Comparison of ENCODE assay signal across 24 cellular contexts in the genomic region with DNA sequence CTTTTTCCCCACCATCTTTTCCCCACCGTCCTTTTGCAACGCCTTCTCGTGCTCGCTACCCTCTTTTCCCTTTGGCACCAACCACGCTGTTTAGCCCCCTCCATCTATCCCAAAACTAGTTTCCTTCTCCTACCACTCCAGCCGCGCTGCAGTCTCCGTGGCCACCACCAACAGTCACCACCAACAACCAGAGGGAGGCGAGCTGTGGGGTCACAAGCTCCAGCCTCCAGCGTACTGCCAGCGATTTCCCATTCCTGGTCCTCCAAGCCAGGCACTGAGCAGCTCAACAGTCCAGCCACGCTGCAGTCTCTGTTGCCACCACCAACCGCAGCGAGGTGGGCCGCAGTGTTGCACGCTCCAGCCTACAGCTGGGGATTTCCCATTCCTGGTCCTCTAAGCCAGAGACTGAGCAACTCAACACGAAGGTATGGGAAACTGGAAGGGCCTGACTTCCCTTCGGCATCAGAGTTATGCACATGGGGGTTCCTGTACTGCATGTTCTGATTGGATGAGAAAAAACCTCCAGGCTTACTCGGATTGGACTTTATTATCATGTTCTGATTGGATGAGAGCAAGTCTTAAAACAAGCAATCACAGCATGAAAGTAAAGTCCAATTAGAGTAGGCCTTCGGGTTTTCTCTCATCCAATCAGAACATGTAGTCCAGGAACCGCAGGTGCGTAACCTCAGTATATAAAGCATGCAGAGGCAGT. TPM values are rescaled to one million over a fixed set of nuclear protein-coding genes. Genes with fewer than 3 reads are reported as not detected.
A peak's percentile ranks its signal among the peaks of the same experiment; 100 is the strongest.
DNase-seq lines count a peak whose midpoint lies in the region; ATAC-seq, FAIRE-seq and TF ChIP-seq lines count a peak whose summit lies in the region.
"Had no signal": no experiment of that assay in that cellular context is flagged by ENCODE, and none has a peak within 500 bp of the region (broad histone marks: within the 10 kb centered on the region; RNA-seq: fewer than 3 reads in every experiment).

No MANE protein-coding gene starts in this region.

- no peaks in the 10 kb centered on the region for H3K4me1 Mint-ChIP-seq in WTC11
- H3K4me1 Mint-ChIP-seq: CD8-positive, alpha-beta memory T cell had no signal

- H3K36me3 Mint-ChIP-seq in WTC11, result no peaks in the 10 kb centered on the region
- H3K36me3 Mint-ChIP-seq: CD8-positive, alpha-beta memory T cell had no signal

- no peaks in the 10 kb centered on the region for H3K79me2 ChIP-seq in HepG2 (ENCODE audit: insufficient read depth, low read length)

- POLR2A ChIA-PET in HepG2 (lab: Yijun Ruan, JAX) (no interaction called here), WTC11 (lab: Charles Lee) (no interaction called here)

- no peaks in the 10 kb centered on the region for H3K36me3 ChIP-seq in HepG2 (replicated peaks in 1 of 2; ENCODE audit: control insufficient read depth in 1 of 2, insufficient read depth in 2 of 2, low read length in 2 of 2)
- H3K36me3 ChIP-seq in right lobe of liver, result no peaks in the 10 kb centered on the region
- H3K36me3 ChIP-seq: HAP-1, MG63, SJCRH30 had no signal

- DNase-seq in HepG2 (ENCODE audit: low spot score) (no peak), right lobe of liver (no peak), WTC11 (ENCODE audit: low spot score) (peak; percentile 30), iPS-NIHi7 (ENCODE audit: extremely low spot score) (peak; percentile 41), urothelium cell line (ENCODE audit: low spot score) (peak; percentile 65), foreskin keratinocyte (no peak), NCI-H82 treated with DMSO at 0.1 percent for 48 hours (lab: John Stamatoyannopoulos, UW; ENCODE audit: unreplicated experiment) (no peak)
- DNase-seq: Calu3; CD8-positive, alpha-beta memory T cell; GDM1; MG63; NCI-H1417; NCI-H1930; NCI-H226; NCI-H524; NCI-H82; OCI-M1; SJCRH30 had no signal

- H3K4me2 ChIP-seq in HepG2 (ENCODE audit: low read depth, low read length), result no peak overlapping the region

- ATAC-seq in HepG2 (peak; percentile 68), right lobe of liver (no peak), WTC11 (peak; percentile 93), foreskin keratinocyte (no peak), HG02588 (IDR thresholded peaks at IDR 0.05; ENCODE audit: unreplicated experiment) (no peak)

- TF ChIP-seq EP300 in HepG2 (IDR thresholded peaks at IDR 0.05; ENCODE audit: low read depth in 2 of 2, low read length in 2 of 2), result no peak
- TF ChIP-seq EP300 in HepG2 (CRISPR knock-in tag; IDR thresholded peaks at IDR 0.05; ENCODE audit: borderline replicate concordance), result no peak

- no peaks in the 10 kb centered on the region for H3K27me3 Mint-ChIP-seq in WTC11 (ENCODE audit: low read depth)

- no peak overlapping the region for H2AFZ ChIP-seq in HepG2 (ENCODE audit: low read length)

- no peak for FAIRE-seq in HepG2 (lab: Jason Lieb, UNC)
- peak; percentile 46 for FAIRE-seq in urothelium cell line (lab: Jason Lieb, UNC)
- FAIRE-seq: GM18507, GM19239, RCC 7860 had no signal

- H3K9me3 ChIP-seq in HepG2 (ENCODE audit: low read length), result no peaks in the 10 kb centered on the region
- H3K9me3 ChIP-seq in right lobe of liver, result no peaks in the 10 kb centered on the region
- H3K9me3 ChIP-seq: HAP-1, MG63, SJCRH30 had no signal

- BruUV-seq in HepG2 (replicated peaks; lab: Mats Ljungman, UMichigan), result no TSS peak

- H3K27ac ChIP-seq in HepG2 (ENCODE audit: extremely low read length, insufficient read depth, low read length) (no peak overlapping the region), right lobe of liver (no peak overlapping the region), foreskin keratinocyte (no peak overlapping the region)
- H3K27ac ChIP-seq: C4-2B, SJCRH30 had no signal

- in situ Hi-C loops in HepG2 (cut with HindIII; ENCODE audit: extremely low pct_ligation_motif_present, low pct_unique_long_range_greater_than_20kb), result no loop called here

- H3K9ac ChIP-seq in HepG2 (ENCODE audit: insufficient read depth, low read depth, low read length), result no peak overlapping the region

- H3K4me3 Mint-ChIP-seq in WTC11, result no peak overlapping the region
- H3K4me3 Mint-ChIP-seq: CD8-positive, alpha-beta memory T cell had no signal

- 44% methylated on average over 22 of the region's 22 CpGs for WGBS in HepG2 (ENCODE audit: low lambda C conversion rate)
- WGBS in right lobe of liver (ENCODE audit: insufficient coverage, low coverage, low lambda C conversion rate, missing lambda C conversion rate), result 64% methylated on average over 20 of the region's 22 CpGs

- H4K20me1 ChIP-seq in HepG2 (ENCODE audit: insufficient read depth, low read length), result no peaks in the 10 kb centered on the region

- TF ChIP-seq CTCF in HepG2 (CRISPR knock-in tag; IDR thresholded peaks at IDR 0.05) (no peak), right lobe of liver (IDR thresholded peaks at IDR 0.05) (no peak), WTC11 (IDR thresholded peaks at IDR 0.05) (no peak), foreskin keratinocyte (conservative IDR thresholded peaks at IDR 0.05) (no peak)

- H3K9me3 Mint-ChIP-seq in WTC11, result no peaks in the 10 kb centered on the region
- H3K9me3 Mint-ChIP-seq: CD8-positive, alpha-beta memory T cell had no signal

- CTCF ChIA-PET in HepG2 (lab: Yijun Ruan, JAX; ENCODE audit: low intra/inter-chr PET ratio, low total read pairs) (no interaction called here), WTC11 (lab: Charles Lee) (interaction anchor here (0.6 to 1.6 kb wide), 6 partner anchors 12 to 119 kb away, joined by 3 to 12 read pairs (median 4); partner anchors contain the start of genes IMP4 and SMPD4)

- no peak overlapping the region for H3K27ac Mint-ChIP-seq in WTC11
- H3K27ac Mint-ChIP-seq: CD8-positive, alpha-beta memory T cell had no signal

- TF ChIP-seq POLR2A in HepG2 (IDR thresholded peaks at IDR 0.05; ENCODE audit: insufficient read depth in 1 of 2, low read depth in 2 of 2, low read length in 2 of 2) (no peak), right lobe of liver (IDR thresholded peaks at IDR 0.05) (no peak)

- intact Hi-C loops in HepG2 (cut with micrococcal nuclease; ENCODE audit: unreplicated experiment) (no loop called here), right lobe of liver (cut with DNase I) (no loop called here)

- no peak for TF ChIP-seq RAD21 in HepG2 (CRISPR knock-in tag; IDR thresholded peaks at IDR 0.05)

- H3K4me1 ChIP-seq in HepG2 (ENCODE audit: insufficient read depth, low read length), result no peaks in the 10 kb centered on the region
- no peaks in the 10 kb centered on the region for H3K4me1 ChIP-seq in right lobe of liver
- no peaks in the 10 kb centered on the region for H3K4me1 ChIP-seq in foreskin keratinocyte
- H3K4me1 ChIP-seq: HAP-1, SJCRH30 had no signal

- H3K4me3 ChIP-seq in HepG2 (replicated peaks in 1 of 3; ENCODE audit: insufficient read depth in 1 of 3, low read depth in 2 of 3, low read length in 3 of 3) (no peak overlapping the region), right lobe of liver (no peak overlapping the region)
- H3K4me3 ChIP-seq: HAP-1, MG63, SJCRH30 had no signal

- H3K27me3 ChIP-seq in HepG2 (ENCODE audit: control insufficient read depth in 1 of 2, insufficient read depth in 2 of 2, low read length in 2 of 2) (peaks cover 5 to 9% of the 10 kb centered on the region in 2 experiments; a peak in 4 of 5 replicates), right lobe of liver (no peaks in the 10 kb centered on the region), foreskin keratinocyte (peaks cover 35% of the 10 kb centered on the region)

RNA-seq across cellular contexts. Expression of gene IMP4, which starts 42.3 kb away (rescaled TPM):
- total RNA-seq in HepG2 (2016; rRNA removed; fragmentation: Illumina TruSeq; extraction: Trizol), result 142 and 153 TPM in 2 replicates
- 85.2 and 85.6 TPM in 2 replicates for total RNA-seq in HepG2 (2016; cell fraction: cytosol; rRNA removed; fragmentation: Illumina TruSeq; extraction: Trizol; ENCODE audit: low read depth)
- 148 and 152 TPM in 2 replicates for total RNA-seq in HepG2 (2016; cell fraction: insoluble cytoplasmic fraction; rRNA removed; fragmentation: Illumina TruSeq; extraction: Trizol)
- total RNA-seq in HepG2 (2016; cell fraction: membrane; rRNA removed; fragmentation: Illumina TruSeq; extraction: Trizol), result 114 and 119 TPM in 2 replicates
- 83.0 and 87.0 TPM in 2 replicates for total RNA-seq in HepG2 (2016; cell fraction: nucleus; rRNA removed; fragmentation: Illumina TruSeq; extraction: Trizol)
- polyA plus RNA-seq in HepG2 (2011; rRNA removed), result 158 and 167 TPM in 2 replicates
- polyA plus RNA-seq in HepG2 (2011; cell fraction: cytosol; rRNA removed), result 161 and 264 TPM in 2 replicates
- polyA plus RNA-seq in HepG2 (2011; cell fraction: nucleus; rRNA removed), result 321 and 379 TPM in 2 replicates
- 91.4 and 129 TPM in 2 replicates for polyA plus RNA-seq in HepG2 (2012)
- polyA plus RNA-seq in HepG2 (2016; cell fraction: cytosol; fragmentation: Illumina TruSeq; extraction: Trizol; ENCODE audit: low read depth), result 122 and 142 TPM in 2 replicates
- polyA plus RNA-seq in HepG2 (2016; cell fraction: insoluble cytoplasmic fraction; fragmentation: Illumina TruSeq; extraction: Trizol; ENCODE audit: low read depth), result 167 and 186 TPM in 2 replicates
- 126 and 131 TPM in 2 replicates for polyA plus RNA-seq in HepG2 (2016; cell fraction: membrane; fragmentation: Illumina TruSeq; extraction: Trizol; ENCODE audit: low read depth)
- 177 and 185 TPM in 2 replicates for polyA plus RNA-seq in HepG2 (2016; cell fraction: nucleus; fragmentation: Illumina TruSeq; extraction: Trizol; ENCODE audit: insufficient read depth, low read depth)
- 143 and 197 TPM in 2 replicates for polyA minus RNA-seq in HepG2 (2011; rRNA and poly(A)+ RNA removed; ENCODE audit: low replicate concordance)
- polyA minus RNA-seq in HepG2 (2011; cell fraction: cytosol; rRNA and poly(A)+ RNA removed), result 41.3 and 41.8 TPM in 2 replicates
- 91.3 and 103 TPM in 2 replicates for polyA minus RNA-seq in HepG2 (2011; cell fraction: nucleus; rRNA and poly(A)+ RNA removed)
- 100 to 1,000 TPM in 2 of 6 experiments, 10 to 100 TPM in 4; 43.1 to 136 (median 56.7) TPM for total RNA-seq in right lobe of liver
- 80.4 to 89.2 TPM (median 85.2 TPM) in 3 replicates for total RNA-seq in WTC11 (2021)
- 107 and 120 TPM in 2 replicates for total RNA-seq in foreskin keratinocyte
- 135 and 142 TPM in 2 replicates for polyA plus RNA-seq in foreskin keratinocyte

RNA-seq across cellular contexts. Expression of gene PTPN18, which starts 55.4 kb away (rescaled TPM):
- 10.8 and 14.8 TPM in 2 replicates for total RNA-seq in HepG2 (2016; rRNA removed; fragmentation: Illumina TruSeq; extraction: Trizol)
- total RNA-seq in HepG2 (2016; cell fraction: cytosol; rRNA removed; fragmentation: Illumina TruSeq; extraction: Trizol; ENCODE audit: low read depth), result 8.0 and 13.0 TPM in 2 replicates
- total RNA-seq in HepG2 (2016; cell fraction: insoluble cytoplasmic fraction; rRNA removed; fragmentation: Illumina TruSeq; extraction: Trizol), result 7.6 and 15.8 TPM in 2 replicates
- total RNA-seq in HepG2 (2016; cell fraction: membrane; rRNA removed; fragmentation: Illumina TruSeq; extraction: Trizol), result 16.2 and 20.0 TPM in 2 replicates
- total RNA-seq in HepG2 (2016; cell fraction: nucleus; rRNA removed; fragmentation: Illumina TruSeq; extraction: Trizol), result 20.9 and 28.1 TPM in 2 replicates
- 39.5 and 39.6 TPM in 2 replicates for polyA plus RNA-seq in HepG2 (2011; rRNA removed)
- polyA plus RNA-seq in HepG2 (2011; cell fraction: cytosol; rRNA removed), result 19.5 and 25.1 TPM in 2 replicates
- polyA plus RNA-seq in HepG2 (2011; cell fraction: nucleus; rRNA removed), result 126 and 152 TPM in 2 replicates
- 18.3 and 19.5 TPM in 2 replicates for polyA plus RNA-seq in HepG2 (2012)
- 10.6 and 15.8 TPM in 2 replicates for polyA plus RNA-seq in HepG2 (2016; cell fraction: cytosol; fragmentation: Illumina TruSeq; extraction: Trizol; ENCODE audit: low read depth)
- 14.2 and 24.0 TPM in 2 replicates for polyA plus RNA-seq in HepG2 (2016; cell fraction: insoluble cytoplasmic fraction; fragmentation: Illumina TruSeq; extraction: Trizol; ENCODE audit: low read depth)
- polyA plus RNA-seq in HepG2 (2016; cell fraction: membrane; fragmentation: Illumina TruSeq; extraction: Trizol; ENCODE audit: low read depth), result 22.4 and 27.8 TPM in 2 replicates
- 91.6 and 101 TPM in 2 replicates for polyA plus RNA-seq in HepG2 (2016; cell fraction: nucleus; fragmentation: Illumina TruSeq; extraction: Trizol; ENCODE audit: insufficient read depth, low read depth)
- 47.1 and 49.5 TPM in 2 replicates for polyA minus RNA-seq in HepG2 (2011; rRNA and poly(A)+ RNA removed; ENCODE audit: low replicate concordance)
- 13.8 and 15.2 TPM in 2 replicates for polyA minus RNA-seq in HepG2 (2011; cell fraction: cytosol; rRNA and poly(A)+ RNA removed)
- 62.4 and 69.0 TPM in 2 replicates for polyA minus RNA-seq in HepG2 (2011; cell fraction: nucleus; rRNA and poly(A)+ RNA removed)
- total RNA-seq in right lobe of liver, result 10 to 100 TPM; 25.6 to 43.5 (median 30.3) TPM
- total RNA-seq in WTC11 (2021), result 15.7 to 21.8 TPM (median 21.0 TPM) in 3 replicates
- 16.3 and 18.8 TPM in 2 replicates for total RNA-seq in foreskin keratinocyte
- polyA plus RNA-seq in foreskin keratinocyte, result 14.4 and 14.6 TPM in 2 replicates

Comparison
In these comparisons a context has a peak if more than half of its experiments do, and no peak if none do; other contexts are left out.
1. ATAC-seq: peak in HepG2 (single experiment) and WTC11 (single experiment); none in right lobe of liver (0 of 4), foreskin keratinocyte (single experiment) and HG02588 (single experiment).
2. DNase-seq: peak in WTC11 (single experiment), iPS-NIHi7 (single experiment) and urothelium cell line (single experiment); none in HepG2 (single experiment), right lobe of liver (0 of 3), foreskin keratinocyte (0 of 2) and NCI-H82 treated with DMSO at 0.1 percent for 48 hours (single experiment).